In genomic region chr7:2403718-2404648, GRCh38 we compare ENCODE assay signal across 8 cellular contexts. TPM values are rescaled to one million over a fixed set of nuclear protein-coding genes. Genes with fewer than 3 reads are reported as not detected.
DNase-seq lines count a peak whose midpoint lies in the region; ATAC-seq and TF ChIP-seq lines count a peak whose summit lies in the region.

No MANE protein-coding gene starts in this region.

- H3K4me3 Mint-ChIP-seq in activated T-cell treated with anti-CD3 and anti-CD28 coated beads, Interleukin-2, amount 50 U/mL, for 4 hours, result peak overlapping the region; percentile 85
- peak overlapping the region; percentile 64 to 94 (median 88) for H3K4me3 Mint-ChIP-seq in naive B cell

- WGBS in aorta, 2 donors, result 1 to 2% methylated on average over 56 to 71 of the region's 71 CpGs

- peak overlapping the region; percentile 0 to 97 (median 76) for H3K27ac Mint-ChIP-seq in naive B cell

- H3K4me3 ChIP-seq in BLaER1 treated with 17β-estradiol and CSF1 and Interleukin-3, amounts not matched to agents 10 nM and 100 nM, result peak overlapping the region; percentile 77 to 97 (median 96)
- H3K4me3 ChIP-seq in LNCaP clone FGC (ENCODE audit: low read depth, low read length) (peak overlapping the region; percentile 85), fibroblast of mammary gland (ENCODE audit: control insufficient read depth, low read depth, low read length) (peak overlapping the region; percentile 69), aorta (ENCODE audit: low read length in 2 of 2) (peak overlapping the region; percentile 86 to 89)

- no peaks in the 10 kb centered on the region for H3K27me3 Mint-ChIP-seq in activated T-cell treated with anti-CD3 and anti-CD28 coated beads, Interleukin-2, amount 50 U/mL, for 4 hours (ENCODE audit: low read depth)
- no peaks in the 10 kb centered on the region for H3K27me3 Mint-ChIP-seq in naive B cell

- DNase-seq in LNCaP clone FGC (ENCODE audit: low read depth) (no peak), fibroblast of mammary gland (ENCODE audit: low read depth) (no peak), naive B cell (peak; percentile 32), aorta (peak; percentile 74 to 84), SKM-1 treated with dmso at 0.1 percent for 144 hours (lab: John Stamatoyannopoulos, UW; ENCODE audit: unreplicated experiment) (no peak)
- no peak for DNase-seq in activated T-cell treated with anti-CD3 and anti-CD28 coated beads, Interleukin-2, amount 50 U/mL, for 4 hours

- peaks cover 3% of the 10 kb centered on the region for H3K36me3 Mint-ChIP-seq in activated T-cell treated with anti-CD3 and anti-CD28 coated beads, Interleukin-2, amount 50 U/mL, for 4 hours (ENCODE audit: insufficient read depth)
- no peaks in the 10 kb centered on the region for H3K36me3 Mint-ChIP-seq in naive B cell

- H3K9ac ChIP-seq in BLaER1 treated with 17β-estradiol and CSF1 and Interleukin-3, amounts not matched to agents 10 nM and 100 nM, result peak overlapping the region; percentile 90 to 97 (median 95)

- H3K9me3 Mint-ChIP-seq in activated T-cell treated with anti-CD3 and anti-CD28 coated beads, Interleukin-2, amount 50 U/mL, for 4 hours, result no peaks in the 10 kb centered on the region
- H3K9me3 Mint-ChIP-seq in naive B cell, result peaks cover 0 to 5% (median 0%) of the 10 kb centered on the region in 7 donors

- no peaks in the 10 kb centered on the region for H3K9me3 ChIP-seq in BLaER1 treated with 17β-estradiol and CSF1 and Interleukin-3, amounts not matched to agents 10 nM and 100 nM (replicated peaks in 1 of 11)
- no peaks in the 10 kb centered on the region for H3K9me3 ChIP-seq in aorta (ENCODE audit: control insufficient read depth, low read length)

- H4K20me1 ChIP-seq in BLaER1 treated with 17β-estradiol and CSF1 and Interleukin-3, amounts not matched to agents 10 nM and 100 nM, result peaks cover 0 to 43% (median 23%) of the 10 kb centered on the region in 11 experiments; a peak in 16 of 22 replicates

- peak overlapping the region; percentile 77 to 95 (median 90) for H3K27ac ChIP-seq in BLaER1 treated with 17β-estradiol and CSF1 and Interleukin-3, amounts not matched to agents 10 nM and 100 nM
- H3K27ac ChIP-seq in aorta (ENCODE audit: low read depth in 1 of 2, low read length in 2 of 2), result no peak overlapping the region

- H3K27me3 ChIP-seq in BLaER1 treated with 17β-estradiol and CSF1 and Interleukin-3, amounts not matched to agents 10 nM and 100 nM, result no peaks in the 10 kb centered on the region; a peak in 1 of 22 replicates
- H3K27me3 ChIP-seq in aorta (ENCODE audit: control insufficient read depth in 1 of 2, insufficient read depth in 2 of 2, low read length in 1 of 2), result no peaks in the 10 kb centered on the region

- TF ChIP-seq CTCF in LNCaP clone FGC (IDR thresholded peaks at IDR 0.05; ENCODE audit: control insufficient read depth, extremely low read depth, insufficient read depth) (no peak), fibroblast of mammary gland (conservative IDR thresholded peaks at IDR 0.05; ENCODE audit: control insufficient read depth, insufficient read depth, low read depth, low read length) (no peak)

- H3K4me2 ChIP-seq in BLaER1 treated with 17β-estradiol and CSF1 and Interleukin-3, amounts not matched to agents 10 nM and 100 nM, result peak overlapping the region; percentile 91 to 100 (median 99)

- H3K4me1 Mint-ChIP-seq in activated T-cell treated with anti-CD3 and anti-CD28 coated beads, Interleukin-2, amount 50 U/mL, for 4 hours (ENCODE audit: low read depth), result peaks cover 52% of the 10 kb centered on the region
- H3K4me1 Mint-ChIP-seq in naive B cell, result peaks cover 44 to 69% (median 60%) of the 10 kb centered on the region in 3 donors

- H3K4me1 ChIP-seq in BLaER1 treated with 17β-estradiol and CSF1 and Interleukin-3, amounts not matched to agents 10 nM and 100 nM, result peaks cover 82 to 90% (median 85%) of the 10 kb centered on the region in 10 experiments
- H3K4me1 ChIP-seq in aorta (ENCODE audit: control insufficient read depth in 1 of 2, insufficient read depth in 2 of 2, low read length in 2 of 2), result no peaks in the 10 kb centered on the region

- peaks cover 0 to 11% (median 0%) of the 10 kb centered on the region in 11 experiments; a peak in 2 of 22 replicates for H3K36me3 ChIP-seq in BLaER1 treated with 17β-estradiol and CSF1 and Interleukin-3, amounts not matched to agents 10 nM and 100 nM
- H3K36me3 ChIP-seq in aorta (ENCODE audit: control insufficient read depth in 1 of 2, insufficient read depth in 2 of 2, low read length in 1 of 2), result no peaks in the 10 kb centered on the region

- ATAC-seq in GM21423 (IDR thresholded peaks at IDR 0.05; ENCODE audit: unreplicated experiment) (peak; percentile 3), naive B cell (ENCODE audit: low read depth in 2 of 2) (peak; percentile 16), aorta (ENCODE audit: low FRiP score) (peak; percentile 43)
- peak; percentile 29 to 38 for ATAC-seq in activated T-cell treated with anti-CD3 and anti-CD28 coated beads, Interleukin-2, amount 50 U/mL, for 4 hours

- intact Hi-C loops in aorta (cut with DNase I), result loop anchor here in 1 of 2 donors (5.0 kb wide), 1 partner anchor 238 kb away; no protein-coding TSS in a partner anchor

RNA-seq across cellular contexts. Expression of gene CHST12, which starts 0.6 kb away (rescaled TPM):
- total RNA-seq in activated T-cell treated with anti-CD3 and anti-CD28 coated beads, Interleukin-2, amount 50 U/mL, for 4 hours, result 1 to 10 TPM; 4.9 to 6.5 (median 5.9) TPM
- polyA plus RNA-seq in naive B cell (ENCODE audit: low read depth in 6 of 6) (10 to 100 TPM in 4 of 6 donors, 1 to 10 TPM in 2; 6.5 to 20.9 (median 12.3) TPM), aorta (10 to 100 TPM in 1 of 2 donors, 1 to 10 TPM in 1; 2.9 to 16.0 TPM)
- 10 to 100 TPM; 19.6 to 31.8 TPM for total RNA-seq in aorta

RNA-seq across cellular contexts. Expression of gene EIF3B, which starts 49.4 kb away (rescaled TPM):
- total RNA-seq in activated T-cell treated with anti-CD3 and anti-CD28 coated beads, Interleukin-2, amount 50 U/mL, for 4 hours, result 100 to 1,000 TPM; 448 to 483 (median 474) TPM
- polyA plus RNA-seq in naive B cell (ENCODE audit: low read depth in 6 of 6), result 100 to 1,000 TPM in 3 of 6 donors, 10 to 100 TPM in 3; 69.6 to 123 (median 94.4) TPM
- 10 to 100 TPM; 84.7 to 95.2 TPM for total RNA-seq in aorta
- 10 to 100 TPM; 28.7 to 84.7 TPM for polyA plus RNA-seq in aorta

Comparison
In these comparisons a context has a peak if more than half of its experiments do, and no peak if none do; other contexts are left out.
1. H3K27ac ChIP-seq: peak in BLaER1 treated with 17β-estradiol and CSF1 and Interleukin-3, amounts not matched to agents 10 nM and 100 nM (11 of 11); none in aorta (0 of 2).
2. DNase-seq: peak in naive B cell (single experiment) and aorta (2 of 2); none in LNCaP clone FGC (single experiment), activated T-cell treated with anti-CD3 and anti-CD28 coated beads, Interleukin-2, amount 50 U/mL, for 4 hours (single experiment), fibroblast of mammary gland (single experiment) and SKM-1 treated with dmso at 0.1 percent for 144 hours (single experiment).
3. RNA of gene EIF3B, which starts 49.4 kb away (total RNA-seq): 448 to 483 TPM in activated T-cell treated with anti-CD3 and anti-CD28 coated beads, Interleukin-2, amount 50 U/mL, for 4 hours; 84.7 to 95.2 TPM in aorta; every median in the first group is over 4 times any median in the second.
4. Peak in every context shown above with its lines, with median percentiles within 50 percentile points of each other: H3K4me3 ChIP-seq and ATAC-seq.